8 cellular contexts compared by ENCODE assay signal in the genomic region with DNA sequence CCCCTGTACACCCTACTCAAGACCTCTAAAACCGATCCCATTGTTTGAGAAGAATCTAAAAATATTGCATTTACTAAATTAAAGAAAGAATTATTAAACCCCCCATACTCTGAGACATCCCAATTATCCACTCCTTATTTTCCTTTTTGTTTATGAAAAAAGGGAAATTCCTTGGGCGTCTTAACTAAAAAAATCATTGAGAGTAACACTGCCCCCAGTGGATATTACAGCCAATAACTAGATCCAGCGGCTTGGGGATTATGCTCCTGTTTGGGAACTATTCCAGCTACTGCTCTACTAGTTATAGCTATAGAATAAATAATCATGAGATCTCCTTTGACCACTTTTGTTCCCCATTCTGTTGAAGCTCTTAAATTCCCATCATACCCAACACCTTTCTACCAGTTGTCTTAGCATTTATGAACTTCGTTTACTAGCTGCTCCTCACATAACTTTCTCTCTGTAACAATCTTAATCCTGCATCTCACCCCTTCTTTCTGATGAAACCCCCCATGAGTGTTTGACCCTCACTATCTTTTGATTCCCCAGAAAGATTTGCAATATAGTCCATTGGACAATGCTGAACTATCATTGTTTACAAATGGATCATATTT. TPM values are rescaled to one million over a fixed set of nuclear protein-coding genes. Genes with fewer than 3 reads are reported as not detected.
A peak's percentile ranks its signal among the peaks of the same experiment; 100 is the strongest.
DNase-seq lines count a peak whose midpoint lies in the region; ATAC-seq, FAIRE-seq and TF ChIP-seq lines count a peak whose summit lies in the region.

No MANE protein-coding gene starts in this region.

- no peak overlapping the region for H4K91ac ChIP-seq in H1 (replicated peaks; ENCODE audit: insufficient read length, low read length)

- TF ChIP-seq POLR2A in H1 (IDR thresholded peaks at IDR 0.05; ENCODE audit: control extremely low read depth in 1 of 2, low read depth in 2 of 2, low read length in 2 of 2) = no peak

- H2BK12ac ChIP-seq in H1 (ENCODE audit: low read depth, low read length) = no peak overlapping the region

- TF ChIP-seq CTCF in MM.1S (IDR thresholded peaks at IDR 0.05; ENCODE audit: low read length) (peak; percentile 40), H1 (IDR thresholded peaks at IDR 0.05; ENCODE audit: control extremely low read depth in 1 of 3, insufficient read depth in 1 of 3, low read depth in 1 of 3, low read length in 3 of 3) (peak in 2 of 3 experiments; percentile 27 to 45; a peak in 2 of 4 replicates), parathyroid adenoma (IDR thresholded peaks at IDR 0.05) (peak; percentile 59)

- no peaks in the 10 kb centered on the region for H3K79me2 ChIP-seq in MM.1S (ENCODE audit: low read length)
- no peaks in the 10 kb centered on the region for H3K79me2 ChIP-seq in H1 (ENCODE audit: control insufficient read depth in 1 of 2, insufficient read depth in 2 of 2, low read length in 2 of 2)
- H3K79me2 ChIP-seq in parathyroid adenoma = no peaks in the 10 kb centered on the region

- H3K4me2 ChIP-seq in MM.1S (ENCODE audit: low read depth, low read length) = no peak overlapping the region
- H3K4me2 ChIP-seq in H1 (ENCODE audit: insufficient read depth in 1 of 2, low read depth in 2 of 2, low read length in 2 of 2) = no peak overlapping the region
- no peak overlapping the region for H3K4me2 ChIP-seq in parathyroid adenoma (ENCODE audit: low read length)

- H2BK120ac ChIP-seq in H1 (replicated peaks; ENCODE audit: low read depth, low read length) = no peak overlapping the region

- no peak overlapping the region for H3K14ac ChIP-seq in H1 (ENCODE audit: insufficient read length)

- 55% methylated on average over 4 of the region's 4 CpGs; no CpG with 5 or more reads in 1 of the 2 experiments for WGBS in H1 (ENCODE audit: extremely low coverage in 1 of 2, insufficient coverage in 1 of 2, insufficient read length in 1 of 2, insufficient replicate concordance in 2 of 2, low coverage in 1 of 2, low lambda C conversion rate in 2 of 2, missing lambda C conversion rate in 1 of 2), 2 experiments

- no peaks in the 10 kb centered on the region for H3K23me2 ChIP-seq in H1 (ENCODE audit: low read depth, low read length)

- no peak overlapping the region for H2BK15ac ChIP-seq in H1 (ENCODE audit: low read length)

- no peaks in the 10 kb centered on the region for H3K79me1 ChIP-seq in H1 (ENCODE audit: low read depth, low read length)

- H4K20me1 ChIP-seq in MM.1S (ENCODE audit: insufficient read depth, low read length) (no peaks in the 10 kb centered on the region), H1 (replicated peaks in 1 of 2; ENCODE audit: control insufficient read depth in 1 of 2, insufficient read depth in 2 of 2, low read length in 2 of 2) (no peaks in the 10 kb centered on the region)

- peaks cover 11% of the 10 kb centered on the region for H3K27me3 Mint-ChIP-seq in activated CD8-positive, alpha-beta memory T cell treated with anti-CD3 and anti-CD28 coated beads, Interleukin-2, amount 10 ng/mL, durations not matched to agents 7 days and 5 days
- H3K27me3 Mint-ChIP-seq in CD8-positive, alpha-beta memory T cell = peaks cover 0 to 7% of the 10 kb centered on the region in 2 donors

- H3K27me3 ChIP-seq in MM.1S (replicated peaks; ENCODE audit: insufficient read depth, low read length) = no peaks in the 10 kb centered on the region
- H3K27me3 ChIP-seq in H1 (replicated peaks in 1 of 4; ENCODE audit: control insufficient read depth in 3 of 4, extremely low read depth in 1 of 4, insufficient read depth in 3 of 4, low read length in 3 of 4) = peaks cover 0 to 2% (median 0%) of the 10 kb centered on the region in 4 experiments; a peak in 2 of 7 replicates
- no peaks in the 10 kb centered on the region for H3K27me3 ChIP-seq in parathyroid adenoma (ENCODE audit: control insufficient read depth, insufficient read depth, low read length)
- H3K27me3 ChIP-seq in CD8-positive, alpha-beta memory T cell (ENCODE audit: insufficient read depth, low read length, poor library complexity, severe bottlenecking) = no peaks in the 10 kb centered on the region

- H3K4me1 ChIP-seq in MM.1S (ENCODE audit: low read length) (no peaks in the 10 kb centered on the region), H1 (replicated peaks in 1 of 4; ENCODE audit: control insufficient read depth in 3 of 4, insufficient read depth in 4 of 4, low read length in 3 of 4) (no peaks in the 10 kb centered on the region), parathyroid adenoma (no peaks in the 10 kb centered on the region)
- H3K4me1 ChIP-seq in CD8-positive, alpha-beta memory T cell (ENCODE audit: insufficient read depth, low read length) = no peaks in the 10 kb centered on the region

- H3K18ac ChIP-seq in H1 (ENCODE audit: extremely low read depth, low read length) = no peak overlapping the region

- no peaks in the 10 kb centered on the region for H3K9me2 ChIP-seq in MM.1S (replicated peaks; ENCODE audit: insufficient read depth, low read length)

- no peak for ATAC-seq in activated CD8-positive, alpha-beta memory T cell treated with anti-CD3 and anti-CD28 coated beads, Interleukin-2, amount 10 ng/mL, durations not matched to agents 7 days and 5 days
- ATAC-seq in HG03521 (IDR thresholded peaks at IDR 0.05; ENCODE audit: unreplicated experiment) = no peak

- peaks cover 2% of the 10 kb centered on the region for H3K36me3 Mint-ChIP-seq in activated CD8-positive, alpha-beta memory T cell treated with anti-CD3 and anti-CD28 coated beads, Interleukin-2, amount 10 ng/mL, durations not matched to agents 7 days and 5 days
- peaks cover 0 to 6% (median 3%) of the 10 kb centered on the region in 3 donors for H3K36me3 Mint-ChIP-seq in CD8-positive, alpha-beta memory T cell

- FAIRE-seq in H1 (lab: Jason Lieb, UNC) = no peak

- H3K23ac ChIP-seq in H1 (ENCODE audit: insufficient read length) = no peak overlapping the region

- H3K4ac ChIP-seq in H1 (replicated peaks; ENCODE audit: insufficient read length, low read depth, low read length) = no peak overlapping the region

- H3K9me3 Mint-ChIP-seq in activated CD8-positive, alpha-beta memory T cell treated with anti-CD3 and anti-CD28 coated beads, Interleukin-2, amount 10 ng/mL, durations not matched to agents 7 days and 5 days (ENCODE audit: low read depth) = peaks cover 3% of the 10 kb centered on the region
- peaks cover 0 to 2% (median 0%) of the 10 kb centered on the region in 5 donors for H3K9me3 Mint-ChIP-seq in CD8-positive, alpha-beta memory T cell

- H3K4me3 Mint-ChIP-seq in activated CD8-positive, alpha-beta memory T cell treated with anti-CD3 and anti-CD28 coated beads, Interleukin-2, amount 10 ng/mL, durations not matched to agents 7 days and 5 days = no peak overlapping the region
- no peak overlapping the region for H3K4me3 Mint-ChIP-seq in CD8-positive, alpha-beta memory T cell

- no peak overlapping the region for H2BK5ac ChIP-seq in H1 (ENCODE audit: low read depth, low read length)

- POLR2A ChIA-PET in H1 (lab: Charles Lee; ENCODE audit: partially characterized antibody) = interaction anchor here (0.8 to 1.4 kb wide), 2 partner anchors 8 to 13 kb away, joined by 3 to 8 read pairs; partner anchors contain the start of gene CFAP91
- POLR2A ChIA-PET in CD8-positive, alpha-beta memory T cell (lab: Charles Lee) = no interaction called here

- TF ChIP-seq RAD21 in H1 (IDR thresholded peaks at IDR 0.05 in 1 of 2, conservative IDR thresholded peaks at IDR 0.05 in 1 of 2; ENCODE audit: low read depth in 2 of 2, low read length in 2 of 2) = peak; percentile 23 to 25; a peak in 2 of 4 replicates

- H4K5ac ChIP-seq in H1 (ENCODE audit: insufficient read length, low read depth, low read length) = no peak overlapping the region

- no peaks in the 10 kb centered on the region for H3K9me3 ChIP-seq in MM.1S (replicated peaks; ENCODE audit: insufficient read depth, low read length)
- H3K9me3 ChIP-seq in H1 (ENCODE audit: insufficient read depth in 2 of 2, low read depth in 1 of 2, low read length in 1 of 2) = peaks cover 0 to 6% of the 10 kb centered on the region in 2 experiments; a peak in 1 of 4 replicates
- H3K9me3 ChIP-seq in parathyroid adenoma (ENCODE audit: control insufficient read depth, low read length) = no peaks in the 10 kb centered on the region
- H3K9me3 ChIP-seq in CD8-positive, alpha-beta memory T cell (ENCODE audit: low read length) = no peaks in the 10 kb centered on the region

- DNase-seq in GM03348 (ENCODE audit: low spot score) = peak; percentile 56
- DNase-seq in MM.1S = no peak
- DNase-seq in H1 (ENCODE audit: low read depth in 1 of 2, low spot score in 2 of 2) = no peak
- DNase-seq in activated CD8-positive, alpha-beta memory T cell treated with anti-CD3 and anti-CD28 coated beads, Interleukin-2, amount 10 ng/mL, durations not matched to agents 7 days and 5 days = no peak
- DNase-seq in CD8-positive, alpha-beta memory T cell = no peak
- no peak for DNase-seq in COLO668 (lab: John Stamatoyannopoulos, UW; ENCODE audit: unreplicated experiment)

- H3K56ac ChIP-seq in H1 (replicated peaks; ENCODE audit: insufficient read length, low read depth, low read length) = no peak overlapping the region

- no peak overlapping the region for H2AFZ ChIP-seq in MM.1S (ENCODE audit: low read length)
- no peak overlapping the region for H2AFZ ChIP-seq in H1 (ENCODE audit: low read length)
- peak overlapping the region; percentile 20 for H2AFZ ChIP-seq in parathyroid adenoma

- TF ChIP-seq EP300 in H1 (IDR thresholded peaks at IDR 0.05; ENCODE audit: borderline replicate concordance in 1 of 2, low read depth in 2 of 2, low read length in 2 of 2) = no peak

- H2AK5ac ChIP-seq in H1 (ENCODE audit: low read depth, low read length) = no peak overlapping the region

- no peak overlapping the region for H2BK20ac ChIP-seq in H1 (ENCODE audit: low read length)

- H3K9ac ChIP-seq in MM.1S (ENCODE audit: low read length) = no peak overlapping the region
- no peak overlapping the region for H3K9ac ChIP-seq in H1 (replicated peaks in 1 of 4; ENCODE audit: extremely low read depth in 1 of 4, low read depth in 3 of 4, low read length in 3 of 4)
- no peak overlapping the region for H3K9ac ChIP-seq in parathyroid adenoma

- peaks cover 1% of the 10 kb centered on the region for H3K4me1 Mint-ChIP-seq in activated CD8-positive, alpha-beta memory T cell treated with anti-CD3 and anti-CD28 coated beads, Interleukin-2, amount 10 ng/mL, durations not matched to agents 7 days and 5 days
- H3K4me1 Mint-ChIP-seq in CD8-positive, alpha-beta memory T cell = no peaks in the 10 kb centered on the region

- no peak overlapping the region for H3K27ac Mint-ChIP-seq in activated CD8-positive, alpha-beta memory T cell treated with anti-CD3 and anti-CD28 coated beads, Interleukin-2, amount 10 ng/mL, durations not matched to agents 7 days and 5 days
- H3K27ac Mint-ChIP-seq in CD8-positive, alpha-beta memory T cell = no peak overlapping the region

- H3K36me3 ChIP-seq in MM.1S (replicated peaks; ENCODE audit: insufficient read depth, low read length) (no peaks in the 10 kb centered on the region), H1 (ENCODE audit: control insufficient read depth in 2 of 4, insufficient read depth in 4 of 4, low read length in 3 of 4) (no peaks in the 10 kb centered on the region), parathyroid adenoma (ENCODE audit: control insufficient read depth, insufficient read depth, low read length) (no peaks in the 10 kb centered on the region)
- no peaks in the 10 kb centered on the region for H3K36me3 ChIP-seq in CD8-positive, alpha-beta memory T cell (ENCODE audit: insufficient read depth, low read length)

- H3K27ac ChIP-seq in MM.1S (ENCODE audit: low read length) = no peak overlapping the region
- no peak overlapping the region for H3K27ac ChIP-seq in H1 (ENCODE audit: low read depth, low read length)
- no peak overlapping the region for H3K27ac ChIP-seq in parathyroid adenoma
- no peak overlapping the region for H3K27ac ChIP-seq in CD8-positive, alpha-beta memory T cell (ENCODE audit: low read depth, low read length)

- no peaks in the 10 kb centered on the region for H3F3A ChIP-seq in MM.1S (ENCODE audit: insufficient read depth, low read length)

- no peak overlapping the region for H4K8ac ChIP-seq in H1 (ENCODE audit: extremely low read depth, insufficient read depth, low read length)

- no peak overlapping the region for H3K4me3 ChIP-seq in MM.1S (ENCODE audit: low read length)
- H3K4me3 ChIP-seq in H1 (ENCODE audit: extremely low read depth in 1 of 4, insufficient read depth in 2 of 4, low read depth in 3 of 4, low read length in 4 of 4) = no peak overlapping the region
- no peak overlapping the region for H3K4me3 ChIP-seq in parathyroid adenoma (ENCODE audit: low read depth, low read length)
- H3K4me3 ChIP-seq in CD8-positive, alpha-beta memory T cell (ENCODE audit: low read length) = no peak overlapping the region

- CTCF ChIA-PET in H1 (lab: Charles Lee; ENCODE audit: partially characterized antibody) = interaction anchor here (0.6 to 3.4 kb wide), 27 partner anchors 9 to 592 kb away, joined by 3 to 21 read pairs (median 4); no protein-coding TSS in a partner anchor
- CTCF ChIA-PET in activated CD8-positive, alpha-beta memory T cell treated with anti-CD3 and anti-CD28 coated beads, Interleukin-2, amount 10 ng/mL, durations not matched to agents 7 days and 5 days (lab: Charles Lee) = interaction anchor here (0.5 to 2.4 kb wide), 4 partner anchors 9 to 908 kb away, joined by 3 to 12 read pairs (median 7); no protein-coding TSS in a partner anchor
- CTCF ChIA-PET in CD8-positive, alpha-beta memory T cell (lab: Charles Lee) = interaction anchor here (1.0 to 1.2 kb wide), 2 partner anchors 10 to 17 kb away, joined by 3 read pairs; no protein-coding TSS in a partner anchor

RNA-seq across cellular contexts. Expression of gene CFAP91, which starts 12.7 kb away (rescaled TPM):
- 3.8 and 5.4 TPM in 2 replicates for total RNA-seq in H1 (2021; fragmentation: NEBNext Ultra II Directional; extraction: Animal tissue kit (Norgen Biotek cat#: 25700))
- 4.7 and 7.4 TPM in 2 replicates for polyA plus RNA-seq in H1 (2011; rRNA removed)
- 5.5 TPM for polyA plus RNA-seq in H1 (2011; cell fraction: cytosol; rRNA removed)
- 13.6 TPM for polyA plus RNA-seq in H1 (2011; cell fraction: nucleus; rRNA removed)
- 5.3 to 5.9 TPM (median 5.6 TPM) in 4 replicates for polyA plus RNA-seq in H1 (2012, experiment 1 of 2)
- 0.60 TPM for polyA plus RNA-seq in H1 (2012, experiment 2 of 2)
- polyA plus RNA-seq in H1 (2013, experiment 1 of 2) = 3.3 TPM
- polyA plus RNA-seq in H1 (2013, experiment 2 of 2) = 2.4 TPM
- polyA minus RNA-seq in H1 (2011; rRNA and poly(A)+ RNA removed) = 6.2 and 17.0 TPM in 2 replicates
- polyA minus RNA-seq in H1 (2011; cell fraction: cytosol; rRNA and poly(A)+ RNA removed) = 3.2 TPM
- polyA minus RNA-seq in H1 (2011; cell fraction: nucleus; rRNA and poly(A)+ RNA removed) = 14.1 TPM
- under 1 TPM in 1 of 2 experiments, not detected in 1; 0.30 TPM for total RNA-seq in activated CD8-positive, alpha-beta memory T cell treated with anti-CD3 and anti-CD28 coated beads, Interleukin-2, amount 10 ng/mL, durations not matched to agents 7 days and 5 days
- under 1 TPM; 0.64 to 0.77 TPM for total RNA-seq in CD8-positive, alpha-beta memory T cell
- 0.45 TPM for polyA plus RNA-seq in CD8-positive, alpha-beta memory T cell

RNA-seq across cellular contexts. Expression of gene COX17, which starts 12.9 kb away (rescaled TPM):
- 43.0 and 45.5 TPM in 2 replicates for total RNA-seq in H1 (2021; fragmentation: NEBNext Ultra II Directional; extraction: Animal tissue kit (Norgen Biotek cat#: 25700))
- 34.2 and 38.1 TPM in 2 replicates for polyA plus RNA-seq in H1 (2011; rRNA removed)
- polyA plus RNA-seq in H1 (2011; cell fraction: cytosol; rRNA removed) = 55.0 TPM
- polyA plus RNA-seq in H1 (2011; cell fraction: nucleus; rRNA removed) = 45.7 TPM
- polyA plus RNA-seq in H1 (2012, experiment 1 of 2) = 54.3 to 77.8 TPM (median 64.1 TPM) in 4 replicates
- 57.7 TPM for polyA plus RNA-seq in H1 (2012, experiment 2 of 2)
- polyA plus RNA-seq in H1 (2013, experiment 1 of 2) = 125 TPM
- polyA plus RNA-seq in H1 (2013, experiment 2 of 2) = 135 TPM
- polyA minus RNA-seq in H1 (2011; rRNA and poly(A)+ RNA removed) = 9.9 and 11.3 TPM in 2 replicates
- polyA minus RNA-seq in H1 (2011; cell fraction: cytosol; rRNA and poly(A)+ RNA removed) = 23.6 TPM
- 28.0 TPM for polyA minus RNA-seq in H1 (2011; cell fraction: nucleus; rRNA and poly(A)+ RNA removed)
- 10 to 100 TPM; 66.6 to 80.7 TPM for total RNA-seq in activated CD8-positive, alpha-beta memory T cell treated with anti-CD3 and anti-CD28 coated beads, Interleukin-2, amount 10 ng/mL, durations not matched to agents 7 days and 5 days
- total RNA-seq in CD8-positive, alpha-beta memory T cell = 100 to 1,000 TPM; 105 to 108 TPM
- 82.4 TPM for polyA plus RNA-seq in CD8-positive, alpha-beta memory T cell

RNA-seq across cellular contexts. Expression of gene POPDC2, which starts 29.8 kb away (rescaled TPM):
- 0.19 and 0.65 TPM in 2 replicates for total RNA-seq in H1 (2021; fragmentation: NEBNext Ultra II Directional; extraction: Animal tissue kit (Norgen Biotek cat#: 25700))
- 1.1 and 1.2 TPM in 2 replicates for polyA plus RNA-seq in H1 (2011; rRNA removed)
- polyA plus RNA-seq in H1 (2011; cell fraction: cytosol; rRNA removed) = 1.1 TPM
- 3.3 TPM for polyA plus RNA-seq in H1 (2011; cell fraction: nucleus; rRNA removed)
- polyA plus RNA-seq in H1 (2012, experiment 1 of 2) = 0.47 to 0.56 TPM (median 0.55 TPM) in 4 replicates
- 0.12 TPM for polyA plus RNA-seq in H1 (2012, experiment 2 of 2)
- 0.28 TPM for polyA plus RNA-seq in H1 (2013, experiment 1 of 2)
- polyA plus RNA-seq in H1 (2013, experiment 2 of 2) = 0.28 TPM
- 0.29 and 1.6 TPM in 2 replicates for polyA minus RNA-seq in H1 (2011; rRNA and poly(A)+ RNA removed)
- not detected for polyA minus RNA-seq in H1 (2011; cell fraction: cytosol; rRNA and poly(A)+ RNA removed)
- polyA minus RNA-seq in H1 (2011; cell fraction: nucleus; rRNA and poly(A)+ RNA removed) = 3.6 TPM
- total RNA-seq in activated CD8-positive, alpha-beta memory T cell treated with anti-CD3 and anti-CD28 coated beads, Interleukin-2, amount 10 ng/mL, durations not matched to agents 7 days and 5 days = 1 to 10 TPM; 2.3 to 3.1 TPM
- total RNA-seq in CD8-positive, alpha-beta memory T cell = 1 to 10 TPM; 2.2 to 3.2 TPM
- polyA plus RNA-seq in CD8-positive, alpha-beta memory T cell = 2.0 TPM
